27 cellular contexts compared by ENCODE assay signal in the genomic region with DNA sequence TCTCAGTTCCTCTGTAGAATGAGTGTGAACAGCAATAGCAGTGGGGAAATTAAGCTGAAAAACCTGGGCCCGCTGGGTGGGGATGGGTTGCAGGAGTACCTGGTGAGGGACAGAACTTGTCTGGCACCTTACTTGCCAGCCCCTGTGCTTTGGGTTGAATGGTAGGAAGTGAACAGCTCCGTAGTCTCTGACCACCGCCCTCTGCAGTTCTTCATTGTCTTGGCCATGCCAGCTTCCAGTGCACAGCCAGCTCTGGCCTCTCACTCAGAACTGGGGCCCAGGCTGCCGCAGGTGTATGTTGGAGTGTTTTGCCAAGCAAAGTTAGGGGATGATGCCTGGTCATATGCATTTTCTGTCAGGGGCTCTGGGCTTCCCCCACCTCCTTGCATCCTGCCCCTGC. TPM values are rescaled to one million over a fixed set of nuclear protein-coding genes. Genes with fewer than 3 reads are reported as not detected.
DNase-seq lines count a peak whose midpoint lies in the region; ATAC-seq and TF ChIP-seq lines count a peak whose summit lies in the region.
"Had no signal": no experiment of that assay in that cellular context is flagged by ENCODE, and none has a peak within 500 bp of the region (broad histone marks: within the 10 kb centered on the region; RNA-seq: fewer than 3 reads in every experiment).

No MANE protein-coding gene starts in this region.

- POLR2A ChIA-PET in Caco-2 (lab: Charles Lee) = no interaction called here

- no peak overlapping the region for H3K4me2 ChIP-seq in osteoblast (ENCODE audit: insufficient read depth, low read length)

- H3K4me3 Mint-ChIP-seq in activated naive CD8-positive, alpha-beta T cell = peak overlapping the region; percentile 13
- no peak overlapping the region for H3K4me3 Mint-ChIP-seq in activated naive CD8-positive, alpha-beta T cell treated with anti-CD3 and anti-CD28 coated beads, Interleukin-2, amount 50 U/mL, for 24 hours
- H3K4me3 Mint-ChIP-seq in Caco-2 (ENCODE audit: unreplicated experiment) (no peak overlapping the region), brain (no peak overlapping the region)
- H3K4me3 Mint-ChIP-seq: dendritic cell treated with granulocyte-macrophage colony-stimulating factor and Interleukin-4, amounts not matched to agents 40 ng/mL and 50 ng/mL, for 4 days; stimulated activated memory B cell treated with anti-CD40 and anti-IgM and Interleukin-4, amounts not matched to agents 10 μg/mL and 1 μg/mL and 100 μg/mL, for 72 hours had no signal

- intact Hi-C loops in Caco-2 (cut with micrococcal nuclease; ENCODE audit: unreplicated experiment) = no loop called here

- H2AFZ ChIP-seq in osteoblast (ENCODE audit: low read length) = no peak overlapping the region

- H3K27ac ChIP-seq in osteoblast (ENCODE audit: low read depth, low read length) = no peak overlapping the region
- H3K27ac ChIP-seq: gastrocnemius medialis, HL-60 had no signal

- 0 out of 2 replicates have a peak, but pooled peaks cover 1% of the 10 kb centered on the region for H3K36me3 ChIP-seq in Caco-2 (ENCODE audit: control insufficient read depth, insufficient read depth, low read length)
- no peaks in the 10 kb centered on the region for H3K36me3 ChIP-seq in osteoblast (ENCODE audit: insufficient read depth, low read length)

- peaks cover 71% of the 10 kb centered on the region for H4K20me1 ChIP-seq in osteoblast (ENCODE audit: insufficient read depth, low read length)

- peaks cover 59% of the 10 kb centered on the region for H3K4me1 Mint-ChIP-seq in activated naive CD8-positive, alpha-beta T cell (ENCODE audit: low read depth)
- peaks cover 57% of the 10 kb centered on the region for H3K4me1 Mint-ChIP-seq in activated naive CD8-positive, alpha-beta T cell treated with anti-CD3 and anti-CD28 coated beads, Interleukin-2, amount 50 U/mL, for 24 hours
- peaks cover 24% of the 10 kb centered on the region for H3K4me1 Mint-ChIP-seq in Caco-2 (ENCODE audit: low read depth, unreplicated experiment)
- H3K4me1 Mint-ChIP-seq in brain = peaks cover 59% of the 10 kb centered on the region

- no peak for DNase-seq in activated naive CD8-positive, alpha-beta T cell treated with anti-CD3 and anti-CD28 coated beads, Interleukin-2, amount 50 U/mL, for 24 hours
- no peak for DNase-seq in Caco-2
- DNase-seq in osteoblast (ENCODE audit: insufficient read length, low spot score, missing footprints) = peak; percentile 60
- DNase-seq in NK-92 (lab: John Stamatoyannopoulos, UW; ENCODE audit: unreplicated experiment) = no peak
- DNase-seq in OCI-M2 (lab: John Stamatoyannopoulos, UW; ENCODE audit: unreplicated experiment) = no peak
- no peak for DNase-seq in superior temporal gyrus (ENCODE audit: extremely low spot score)
- DNase-seq: ACHN; amniotic stem cell; EL; gastrocnemius medialis; Kasumi-1; mesendoderm; NCI-H1048; NCI-H1694 treated with DMSO at 0.1 percent for 48 hours; NCI-H2171; NCI-H524; NK-92 treated with Interleukin-12 subunit alpha and Interleukin-12 subunit beta, amount 100 ng/mL, for 24 hours; stimulated activated CD4-positive, alpha-beta T cell treated with anti-CD3 and anti-CD28 coated beads, Interleukin-1b, Interleukin-23, amount 100 ng/mL, for 48 hours; T-helper 1 cell had no signal

- no TSS peak for BruUV-seq in Caco-2 (replicated peaks; lab: Mats Ljungman, UMichigan)

- ATAC-seq in activated naive CD8-positive, alpha-beta T cell treated with anti-CD3 and anti-CD28 coated beads, Interleukin-2, amount 50 U/mL, for 24 hours = no peak
- ATAC-seq: gastrocnemius medialis; Panc1; stimulated activated memory B cell treated with anti-CD40 and anti-IgM and Interleukin-4, amounts not matched to agents 10 μg/mL and 1 μg/mL and 100 μg/mL, for 72 hours had no signal

- CTCF ChIA-PET in Caco-2 (lab: Charles Lee) = no interaction called here

- H3K4me3 ChIP-seq in Caco-2 (ENCODE audit: low read depth, low read length) (no peak overlapping the region), osteoblast (ENCODE audit: insufficient read depth, low read length) (no peak overlapping the region)
- H3K4me3 ChIP-seq: gastrocnemius medialis, skin epidermis had no signal

- H3K27me3 ChIP-seq in Caco-2 (replicated peaks; ENCODE audit: control insufficient read depth, insufficient read depth, low read length) (no peaks in the 10 kb centered on the region), osteoblast (ENCODE audit: insufficient read depth, low read length) (no peaks in the 10 kb centered on the region)
- H3K27me3 ChIP-seq: gastrocnemius medialis had no signal

- peaks cover 59% of the 10 kb centered on the region for H3K79me2 ChIP-seq in osteoblast (ENCODE audit: insufficient read depth, low read length)

- peaks cover 36% of the 10 kb centered on the region for H3K4me1 ChIP-seq in Caco-2
- H3K4me1 ChIP-seq in osteoblast (ENCODE audit: insufficient read depth, low read length) = peaks cover 16% of the 10 kb centered on the region

- H3K36me3 Mint-ChIP-seq in activated naive CD8-positive, alpha-beta T cell = no peaks in the 10 kb centered on the region
- H3K36me3 Mint-ChIP-seq in activated naive CD8-positive, alpha-beta T cell treated with anti-CD3 and anti-CD28 coated beads, Interleukin-2, amount 50 U/mL, for 24 hours (ENCODE audit: low read depth) = no peaks in the 10 kb centered on the region
- H3K36me3 Mint-ChIP-seq in Caco-2 (ENCODE audit: insufficient read depth, unreplicated experiment) (peaks cover 10% of the 10 kb centered on the region), brain (no peaks in the 10 kb centered on the region)

- no peaks in the 10 kb centered on the region for H3K9me3 ChIP-seq in Caco-2
- H3K9me3 ChIP-seq in osteoblast (ENCODE audit: low read depth, low read length) = no peaks in the 10 kb centered on the region
- H3K9me3 ChIP-seq: gastrocnemius medialis had no signal

- no peaks in the 10 kb centered on the region for H3K9me3 Mint-ChIP-seq in activated naive CD8-positive, alpha-beta T cell (ENCODE audit: low read depth)
- H3K9me3 Mint-ChIP-seq in activated naive CD8-positive, alpha-beta T cell treated with anti-CD3 and anti-CD28 coated beads, Interleukin-2, amount 50 U/mL, for 24 hours = no peaks in the 10 kb centered on the region
- H3K9me3 Mint-ChIP-seq in Caco-2 (ENCODE audit: unreplicated experiment) (no peaks in the 10 kb centered on the region), brain (no peaks in the 10 kb centered on the region)
- H3K9me3 Mint-ChIP-seq: activated T-helper 2 cell treated with anti-CD3 and anti-CD28 coated beads, Interferon-gamma antibody, Interleukin-2, Interleukin-4, amounts not matched to agents 10 μg/mL and 5 μg/mL and 100 μg/mL, durations not matched to agents 14 hours and 24 hours and 36 hours; dendritic cell treated with granulocyte-macrophage colony-stimulating factor and Interleukin-4, amounts not matched to agents 40 ng/mL and 50 ng/mL, for 4 days; stimulated activated memory B cell treated with anti-CD40 and anti-IgM and Interleukin-4, amounts not matched to agents 10 μg/mL and 1 μg/mL and 100 μg/mL, for 72 hours had no signal

- TF ChIP-seq CTCF in Caco-2 (IDR thresholded peaks at IDR 0.05; ENCODE audit: insufficient read depth in 1 of 2, low read depth in 1 of 2, low read length in 1 of 2, severe bottlenecking in 1 of 2, unreplicated experiment in 1 of 2) (no peak), brain (conservative IDR thresholded peaks at IDR 0.05) (no peak), osteoblast (IDR thresholded peaks at IDR 0.05; ENCODE audit: extremely low read depth, low read depth, low read length) (no peak)

- H3K27ac Mint-ChIP-seq in activated naive CD8-positive, alpha-beta T cell = peak overlapping the region; percentile 68
- H3K27ac Mint-ChIP-seq in activated naive CD8-positive, alpha-beta T cell treated with anti-CD3 and anti-CD28 coated beads, Interleukin-2, amount 50 U/mL, for 24 hours = no peak overlapping the region
- H3K27ac Mint-ChIP-seq in Caco-2 (ENCODE audit: unreplicated experiment) (peak overlapping the region; percentile 94), brain (peak overlapping the region in 4 of 5 experiments; percentile 6 to 78 (median 70))
- H3K27ac Mint-ChIP-seq: activated T-helper 2 cell treated with anti-CD3 and anti-CD28 coated beads, Interferon-gamma antibody, Interleukin-2, Interleukin-4, amounts not matched to agents 10 μg/mL and 5 μg/mL and 100 μg/mL, durations not matched to agents 14 hours and 24 hours and 36 hours; dendritic cell treated with granulocyte-macrophage colony-stimulating factor and Interleukin-4, amounts not matched to agents 40 ng/mL and 50 ng/mL, for 4 days; stimulated activated memory B cell treated with anti-CD40 and anti-IgM and Interleukin-4, amounts not matched to agents 10 μg/mL and 1 μg/mL and 100 μg/mL, for 72 hours had no signal

- H3K27me3 Mint-ChIP-seq in activated naive CD8-positive, alpha-beta T cell = no peaks in the 10 kb centered on the region
- no peaks in the 10 kb centered on the region for H3K27me3 Mint-ChIP-seq in activated naive CD8-positive, alpha-beta T cell treated with anti-CD3 and anti-CD28 coated beads, Interleukin-2, amount 50 U/mL, for 24 hours
- H3K27me3 Mint-ChIP-seq in Caco-2 (ENCODE audit: insufficient read depth, unreplicated experiment) = no peaks in the 10 kb centered on the region
- H3K27me3 Mint-ChIP-seq in brain = no peaks in the 10 kb centered on the region
- H3K27me3 Mint-ChIP-seq: dendritic cell treated with granulocyte-macrophage colony-stimulating factor and Interleukin-4, amounts not matched to agents 40 ng/mL and 50 ng/mL, for 4 days; stimulated activated memory B cell treated with anti-CD40 and anti-IgM and Interleukin-4, amounts not matched to agents 10 μg/mL and 1 μg/mL and 100 μg/mL, for 72 hours had no signal

RNA-seq across cellular contexts. Expression of a gene that starts 14.0 kb away (rescaled TPM):
- 17.0 and 19.6 TPM in 2 replicates for total RNA-seq in Caco-2 (2022)
- polyA plus RNA-seq in brain (ENCODE audit: insufficient read depth, low read depth, low replicate concordance) = 13.5 TPM
- total RNA-seq in osteoblast = 13.4 and 13.6 TPM in 2 replicates

RNA-seq across cellular contexts. Expression of a gene that starts 16.0 kb away (rescaled TPM):
- total RNA-seq in Caco-2 (2022) (25.9 and 28.1 TPM in 2 replicates), osteoblast (10.0 and 10.5 TPM in 2 replicates)
- 22.4 TPM for polyA plus RNA-seq in brain (ENCODE audit: insufficient read depth, low read depth, low replicate concordance)

RNA-seq across cellular contexts. Expression of a gene that starts 51.1 kb away (rescaled TPM):
- total RNA-seq in Caco-2 (2022) (74.5 and 76.6 TPM in 2 replicates), osteoblast (38.6 and 46.3 TPM in 2 replicates)
- 64.0 TPM for polyA plus RNA-seq in brain (ENCODE audit: insufficient read depth, low read depth, low replicate concordance)
